In the genomic region with DNA sequence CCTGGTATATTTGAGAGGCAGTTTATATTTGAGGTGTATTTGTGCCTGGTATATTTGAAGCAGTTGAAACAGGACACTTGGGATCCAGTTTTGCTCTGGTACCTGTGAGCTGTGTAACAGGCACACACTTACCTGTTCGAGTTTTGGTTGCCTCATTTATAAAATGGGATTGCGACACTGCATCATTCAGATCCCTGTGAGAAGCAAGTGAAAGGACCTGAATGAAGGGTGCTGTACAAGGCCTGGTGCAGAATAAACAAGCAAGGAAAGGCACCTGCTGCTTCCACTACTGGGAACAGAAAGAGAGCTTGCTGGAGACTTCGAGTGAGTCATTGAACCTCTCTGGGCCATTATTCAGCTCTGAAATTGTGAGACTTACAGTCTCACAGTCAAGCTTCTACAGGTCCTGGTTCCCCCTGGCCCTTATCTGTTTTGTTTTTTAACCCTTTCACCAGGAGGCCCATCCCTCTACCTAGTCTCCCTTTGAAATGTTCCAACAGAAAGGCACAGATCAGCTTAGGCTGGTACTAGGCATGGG, we compare ENCODE assay signal across 24 cellular contexts. TPM values are rescaled to one million over a fixed set of nuclear protein-coding genes. Genes with fewer than 3 reads are reported as not detected.
"Had no signal": no experiment of that assay in that cellular context is flagged by ENCODE, and none has a peak within 500 bp of the region (broad histone marks: within the 10 kb centered on the region; RNA-seq: fewer than 3 reads in every experiment).

No MANE protein-coding gene starts in this region.

- H3K4me3 ChIP-seq: ascending aorta, coronary artery, esophagus muscularis mucosa, gastroesophageal sphincter, heart left ventricle, left ventricle myocardium inferior, ovary, psoas muscle, tibial nerve had no signal

- H3K36me3 Mint-ChIP-seq: natural killer cell had no signal

- H3K36me3 ChIP-seq: ascending aorta, esophagus muscularis mucosa, gastroesophageal sphincter, heart left ventricle, left ventricle myocardium inferior, ovary, tibial nerve had no signal

- DNase-seq: activated CD4-positive, alpha-beta T cell treated with anti-CD3 and anti-CD28 coated beads, Interleukin-2, amount 50 U/mL, for 4 hours; activated CD4-positive, CD25-positive, alpha-beta regulatory T cell treated with anti-CD3 and anti-CD28 coated beads, Interleukin-2, amount 50 U/mL, for 72 hours; activated effector memory CD4-positive, alpha-beta T cell treated with anti-CD3 and anti-CD28 coated beads, Interleukin-2, amount 50 U/mL, for 16 hours; activated naive CD4-positive, alpha-beta T cell treated with anti-CD3 and anti-CD28 coated beads, Interleukin-2, amount 50 U/mL, for 16 hours; activated T-cell treated with anti-CD3 and anti-CD28 coated beads, Interleukin-2, amount 50 U/mL, for 72 hours; heart left ventricle; left ventricle myocardium inferior; natural killer cell; ovary; psoas muscle; right cardiac atrium; stimulated activated CD4-positive, alpha-beta T cell treated with anti-CD3 and anti-CD28 coated beads, Interleukin-2, amount 100 ng/mL, for 24 hours had no signal

- H3K27ac Mint-ChIP-seq: activated T-cell treated with anti-CD3 and anti-CD28 coated beads, Interleukin-2, amount 50 U/mL, for 72 hours; natural killer cell; stimulated activated naive CD8-positive, alpha-beta T cell treated with anti-CD3 and anti-CD28 coated beads, Interleukin-15, Interleukin-2, amounts not matched to agents 100 ng/mL and 50 ng/mL, for 24 hours had no signal

- H3K27ac ChIP-seq: ascending aorta, coronary artery, esophagus muscularis mucosa, gastroesophageal sphincter, heart left ventricle, left ventricle myocardium inferior, ovary, psoas muscle, tibial nerve, VCaP had no signal

- H3K9me3 ChIP-seq: ascending aorta, esophagus muscularis mucosa, gastroesophageal sphincter, heart left ventricle, left ventricle myocardium inferior, ovary, psoas muscle, tibial nerve had no signal

- H3K4me1 Mint-ChIP-seq: natural killer cell had no signal

- H3K4me3 Mint-ChIP-seq: activated T-cell treated with anti-CD3 and anti-CD28 coated beads, Interleukin-2, amount 50 U/mL, for 72 hours; natural killer cell; stimulated activated naive CD8-positive, alpha-beta T cell treated with anti-CD3 and anti-CD28 coated beads, Interleukin-15, Interleukin-2, amounts not matched to agents 100 ng/mL and 50 ng/mL, for 24 hours had no signal

- H3K9me3 Mint-ChIP-seq: activated T-cell treated with anti-CD3 and anti-CD28 coated beads, Interleukin-2, amount 50 U/mL, for 72 hours; natural killer cell; stimulated activated naive CD8-positive, alpha-beta T cell treated with anti-CD3 and anti-CD28 coated beads, Interleukin-15, Interleukin-2, amounts not matched to agents 100 ng/mL and 50 ng/mL, for 24 hours had no signal

- H3K27me3 ChIP-seq: ascending aorta, ovary had no signal

- ATAC-seq: activated T-cell treated with anti-CD3 and anti-CD28 coated beads, Interleukin-2, amount 50 U/mL, for 72 hours; gastroesophageal sphincter; natural killer cell; psoas muscle; right cardiac atrium had no signal

- H3K4me1 ChIP-seq: ascending aorta, esophagus muscularis mucosa, gastroesophageal sphincter, heart left ventricle, left ventricle myocardium inferior, psoas muscle, tibial nerve had no signal

RNA-seq across cellular contexts. Expression of gene FETUB, which starts 11.5 kb away (rescaled TPM):
- total RNA-seq: activated CD8-positive, alpha-beta memory T cell treated with anti-CD3 and anti-CD28 coated beads for 36 hours; activated T-cell treated with anti-CD3 and anti-CD28 coated beads, Interleukin-2, amount 50 U/mL, for 72 hours; ascending aorta; esophagus muscularis mucosa; gastroesophageal sphincter; kidney epithelial cell; left ventricle myocardium inferior; mesenteric fat pad; natural killer cell; ovary; psoas muscle; right cardiac atrium; skeletal muscle tissue; tibial nerve had no signal
- polyA plus RNA-seq: adipose tissue, heart left ventricle, ovary, psoas muscle had no signal

RNA-seq across cellular contexts. Expression of gene HRG, which starts 14.1 kb away (rescaled TPM):
- total RNA-seq: activated CD8-positive, alpha-beta memory T cell treated with anti-CD3 and anti-CD28 coated beads for 36 hours; activated T-cell treated with anti-CD3 and anti-CD28 coated beads, Interleukin-2, amount 50 U/mL, for 72 hours; esophagus muscularis mucosa; gastroesophageal sphincter; heart left ventricle; left ventricle myocardium inferior; mesenteric fat pad; natural killer cell; psoas muscle; skeletal muscle tissue; tibial nerve had no signal
- polyA plus RNA-seq: adipose tissue, ovary, psoas muscle, right cardiac atrium had no signal

RNA-seq across cellular contexts. Expression of gene AHSG, which starts 38.9 kb away (rescaled TPM):
- total RNA-seq: activated CD8-positive, alpha-beta memory T cell treated with anti-CD3 and anti-CD28 coated beads for 36 hours; esophagus muscularis mucosa; gastroesophageal sphincter; heart left ventricle; kidney epithelial cell; left ventricle myocardium inferior; mesenteric fat pad; natural killer cell; psoas muscle; tibial nerve had no signal
- polyA plus RNA-seq: ovary, psoas muscle had no signal
